8 cellular contexts compared by ENCODE assay signal in the genomic region with DNA sequence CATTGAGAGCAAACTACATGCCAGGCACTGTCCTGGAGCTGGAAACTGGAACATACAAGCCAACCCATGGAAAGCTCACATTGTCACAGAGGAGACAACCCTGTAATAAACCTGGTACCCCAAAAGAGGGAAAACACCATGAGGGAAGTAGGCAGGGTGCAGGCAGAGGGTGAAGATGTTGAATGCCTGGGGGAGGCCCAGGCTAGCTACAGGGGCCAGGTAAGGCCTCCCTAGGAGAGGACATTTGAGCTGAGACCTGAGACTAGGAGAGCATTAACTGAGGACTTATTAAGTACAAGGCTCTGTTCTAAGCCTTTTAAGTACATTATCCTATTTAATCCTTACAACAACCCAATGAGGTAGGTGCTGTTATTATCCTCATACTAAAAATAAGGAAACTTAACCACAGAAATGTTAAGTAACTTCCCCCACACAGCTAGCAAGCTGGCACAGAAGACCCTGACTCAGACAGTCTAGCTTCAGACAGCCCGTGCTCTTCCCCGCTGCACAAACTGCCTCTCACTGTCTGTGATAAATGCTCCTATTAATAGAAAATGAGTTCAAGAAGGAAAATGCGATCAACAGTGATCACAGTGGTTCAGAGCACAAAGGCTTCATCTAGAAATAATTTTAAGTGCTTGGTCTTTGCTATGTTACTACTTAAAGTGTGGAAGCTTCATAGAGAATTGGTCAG. TPM values are rescaled to one million over a fixed set of nuclear protein-coding genes. Genes with fewer than 3 reads are reported as not detected.
DNase-seq lines count a peak whose midpoint lies in the region; ATAC-seq and TF ChIP-seq lines count a peak whose summit lies in the region.
"Had no signal": no experiment of that assay in that cellular context is flagged by ENCODE, and none has a peak within 500 bp of the region (broad histone marks: within the 10 kb centered on the region; RNA-seq: fewer than 3 reads in every experiment).

No MANE protein-coding gene starts in this region.

- 39 to 55% methylated on average over 3 of the region's 3 CpGs for WGBS in heart right ventricle, 2 donors

- DNase-seq in HCEC 1CT (peak; percentile 73), heart right ventricle (no peak), iPS-NIHi7 (ENCODE audit: extremely low spot score) (no peak), SJCRH30 (no peak), activated gamma-delta T cell treated with Interleukin-2 at 50 U/mL for 16 hours (no peak)
- DNase-seq in stimulated activated effector memory CD8-positive, alpha-beta T cell treated with anti-CD3 and anti-CD28 coated beads, Interleukin-12 subunit alpha, Interleukin-12 subunit beta, amount 100 ng/mL, for 72 hours (ENCODE audit: low spot score in 2 of 2): no peak
- DNase-seq: pancreas had no signal

- H3K4me1 ChIP-seq in heart right ventricle: peaks cover 0 to 44% (median 0%) of the 10 kb centered on the region in 9 donors
- no peaks in the 10 kb centered on the region for H3K4me1 ChIP-seq in SJCRH30

- H3K4me3 Mint-ChIP-seq in stimulated activated effector memory CD8-positive, alpha-beta T cell treated with anti-CD3 and anti-CD28 coated beads, Interleukin-12 subunit alpha, Interleukin-12 subunit beta, amount 100 ng/mL, for 72 hours: no peak overlapping the region

- no peaks in the 10 kb centered on the region for H3K36me3 Mint-ChIP-seq in stimulated activated effector memory CD8-positive, alpha-beta T cell treated with anti-CD3 and anti-CD28 coated beads, Interleukin-12 subunit alpha, Interleukin-12 subunit beta, amount 100 ng/mL, for 72 hours

- H3K4me1 Mint-ChIP-seq in stimulated activated effector memory CD8-positive, alpha-beta T cell treated with anti-CD3 and anti-CD28 coated beads, Interleukin-12 subunit alpha, Interleukin-12 subunit beta, amount 100 ng/mL, for 72 hours: no peaks in the 10 kb centered on the region

- H3K27ac ChIP-seq in heart right ventricle (peak overlapping the region in 5 of 10 donors; percentile 4 to 68 (median 31)), SJCRH30 (no peak overlapping the region)

- H3K27ac Mint-ChIP-seq in stimulated activated effector memory CD8-positive, alpha-beta T cell treated with anti-CD3 and anti-CD28 coated beads, Interleukin-12 subunit alpha, Interleukin-12 subunit beta, amount 100 ng/mL, for 72 hours: peak overlapping the region; percentile 77

- no peaks in the 10 kb centered on the region for H3K36me3 ChIP-seq in heart right ventricle
- H3K36me3 ChIP-seq in SJCRH30: no peaks in the 10 kb centered on the region
- H3K36me3 ChIP-seq: pancreas had no signal

- H3K9me3 Mint-ChIP-seq in stimulated activated effector memory CD8-positive, alpha-beta T cell treated with anti-CD3 and anti-CD28 coated beads, Interleukin-12 subunit alpha, Interleukin-12 subunit beta, amount 100 ng/mL, for 72 hours: no peaks in the 10 kb centered on the region

- intact Hi-C loops in heart right ventricle (cut with DNase I): no loop called here

- H3K4me3 ChIP-seq in heart right ventricle (no peak overlapping the region), SJCRH30 (no peak overlapping the region)
- H3K4me3 ChIP-seq: pancreas had no signal

- H3K27me3 ChIP-seq in heart right ventricle (no peaks in the 10 kb centered on the region), SJCRH30 (no peaks in the 10 kb centered on the region)
- H3K27me3 ChIP-seq: pancreas had no signal

- TF ChIP-seq CTCF in heart right ventricle (IDR thresholded peaks at IDR 0.05): no peak

- ATAC-seq in SK-N-SH treated with all-trans-retinoic acid at 6 μM for 48 hours (peak; percentile 86), heart right ventricle (peak in 6 of 8 donors; percentile 41 to 88 (median 82))
- ATAC-seq in stimulated activated effector memory CD8-positive, alpha-beta T cell treated with anti-CD3 and anti-CD28 coated beads, Interleukin-12 subunit alpha, Interleukin-12 subunit beta, amount 100 ng/mL, for 72 hours: no peak

- H3K9me3 ChIP-seq in heart right ventricle (no peaks in the 10 kb centered on the region), SJCRH30 (replicated peaks) (no peaks in the 10 kb centered on the region)
- H3K9me3 ChIP-seq: pancreas had no signal

TF ChIP-seq in SK-N-SH treated with all-trans-retinoic acid at 6 μM for 48 hours, 23 proteins besides CTCF, POLR2A, EP300 and RAD21:
- TF ChIP-seq RARB (CRISPR knock-in tag; IDR thresholded peaks at IDR 0.05) (no peak), ISL1 (CRISPR knock-in tag; IDR thresholded peaks at IDR 0.05) (no peak), PPARA (CRISPR knock-in tag; IDR thresholded peaks at IDR 0.05; ENCODE audit: borderline replicate concordance) (no peak), ZNF565 (CRISPR knock-in tag; conservative IDR thresholded peaks at IDR 0.05; ENCODE audit: low read depth) (no peak), TOX (CRISPR knock-in tag; IDR thresholded peaks at IDR 0.05; ENCODE audit: borderline replicate concordance) (peak; percentile 54; the same call in 1 of the 2 replicates)

RNA-seq across cellular contexts. Expression of gene ZNF281, which starts 41.8 kb away (rescaled TPM):
- total RNA-seq in heart right ventricle: 10 to 100 TPM in 4 of 10 donors, 1 to 10 TPM in 6; 6.8 to 11.7 (median 9.2) TPM
- 1 to 10 TPM; 2.8 to 3.4 TPM for polyA plus RNA-seq in heart right ventricle
- 20.0 TPM in 2 replicates for total RNA-seq in SJCRH30 (2014; rRNA removed; shearing (Covaris generic))
